11 cellular contexts compared by ENCODE assay signal in genomic region chr9:121055642-121056143, GRCh38. TPM values are rescaled to one million over a fixed set of nuclear protein-coding genes. Genes with fewer than 3 reads are reported as not detected.
DNase-seq lines count a peak whose midpoint lies in the region; ATAC-seq, FAIRE-seq and TF ChIP-seq lines count a peak whose summit lies in the region.
"Had no signal": no experiment of that assay in that cellular context is flagged by ENCODE, and none has a peak within 500 bp of the region (broad histone marks: within the 10 kb centered on the region; RNA-seq: fewer than 3 reads in every experiment).

No MANE protein-coding gene starts in this region.

- 92% methylated on average over 2 of the region's 2 CpGs for WGBS in hepatocyte (ENCODE audit: low lambda C conversion rate, missing lambda C conversion rate)

- H3K27me3 ChIP-seq in cardiac muscle cell, result no peaks in the 10 kb centered on the region
- H3K27me3 ChIP-seq in hepatocyte, result no peaks in the 10 kb centered on the region
- H3K27me3 ChIP-seq: neutrophil had no signal

- no peaks in the 10 kb centered on the region for H3K9me2 ChIP-seq in hepatocyte (replicated peaks; ENCODE audit: insufficient read depth)

- H3K27ac ChIP-seq in cardiac muscle cell (no peak overlapping the region), hepatocyte (no peak overlapping the region)
- H3K27ac ChIP-seq: neutrophil had no signal

- no peaks in the 10 kb centered on the region for H4K20me1 ChIP-seq in hepatocyte (ENCODE audit: insufficient read depth, poor library complexity, severe bottlenecking)

- no peaks in the 10 kb centered on the region for H3K79me2 ChIP-seq in hepatocyte

- TF ChIP-seq CTCF in cardiac muscle cell (IDR thresholded peaks at IDR 0.05; ENCODE audit: low read depth, low read length), result peak; percentile 34
- peak; percentile 9 for TF ChIP-seq CTCF in hepatocyte (IDR thresholded peaks at IDR 0.05; ENCODE audit: poor library complexity)

- no peak overlapping the region for H3K4me2 ChIP-seq in hepatocyte

- H2AFZ ChIP-seq in hepatocyte, result no peak overlapping the region

- FAIRE-seq in urothelium cell line (lab: Jason Lieb, UNC), result no peak

- DNase-seq in cardiac muscle cell (ENCODE audit: low read depth in 1 of 2, low spot score in 1 of 2), result peak in 1 of 2 donors; percentile 17
- no peak for DNase-seq in Right ventricle myocardium inferior (ENCODE audit: missing footprints)
- peak; percentile 23 for DNase-seq in RPMI7951 (ENCODE audit: low read depth)
- peak; percentile 11 for DNase-seq in hepatocyte (ENCODE audit: low spot score)
- peak; percentile 14 for DNase-seq in urothelium cell line (ENCODE audit: low spot score)
- no peak for DNase-seq in inferior parietal cortex (ENCODE audit: extremely low spot score)
- no peak for DNase-seq in NK-92 treated with Interleukin-12 subunit alpha and Interleukin-12 subunit beta, amount 100 ng/mL, for 24 hours (lab: John Stamatoyannopoulos, UW)
- no peak for DNase-seq in NCI-H748 treated with DMSO at 0.1 percent for 48 hours (lab: John Stamatoyannopoulos, UW)
- DNase-seq: effector CD8-positive, alpha-beta T cell; NCI-H2029 treated with DMSO at 0.1 percent for 48 hours had no signal

- H3K4me3 ChIP-seq in cardiac muscle cell, result no peak overlapping the region
- H3K4me3 ChIP-seq in hepatocyte, result no peak overlapping the region

- no peaks in the 10 kb centered on the region for H3K36me3 ChIP-seq in cardiac muscle cell
- H3K36me3 ChIP-seq in hepatocyte (replicated peaks; ENCODE audit: insufficient read depth, low read depth), result no peaks in the 10 kb centered on the region
- H3K36me3 ChIP-seq: neutrophil had no signal

- H3K4me1 ChIP-seq in cardiac muscle cell (ENCODE audit: low read depth) (no peaks in the 10 kb centered on the region), hepatocyte (ENCODE audit: insufficient read depth) (no peaks in the 10 kb centered on the region)

- no peaks in the 10 kb centered on the region for H3K9me3 ChIP-seq in cardiac muscle cell (ENCODE audit: low read depth)
- H3K9me3 ChIP-seq in hepatocyte (ENCODE audit: low read depth), result no peaks in the 10 kb centered on the region
- H3K9me3 ChIP-seq: neutrophil had no signal

- intact Hi-C loops in Right ventricle myocardium inferior (cut with DNase I), result no loop called here

- ATAC-seq in Right ventricle myocardium inferior, result no peak

RNA-seq across cellular contexts. Expression of gene C5, which starts 5.6 kb away (rescaled TPM):
- 0.85 and 1.3 TPM in 2 replicates for total RNA-seq in cardiac muscle cell
- polyA plus RNA-seq in cardiac muscle cell, result 0.49 and 0.55 TPM in 2 replicates
- 1.6 TPM for total RNA-seq in Right ventricle myocardium inferior
- 6.2 and 8.4 TPM in 2 replicates for total RNA-seq in RPMI7951 (2014; rRNA removed; shearing (Covaris generic))
- 50.3 and 55.4 TPM in 2 replicates for total RNA-seq in hepatocyte
- 9.4 and 13.8 TPM in 2 replicates for polyA plus RNA-seq in hepatocyte

RNA-seq across cellular contexts. Expression of gene CNTRL, which starts 19.1 kb away (rescaled TPM):
- total RNA-seq in cardiac muscle cell, result 5.2 and 24.6 TPM in 2 replicates
- polyA plus RNA-seq in cardiac muscle cell, result 6.3 and 21.6 TPM in 2 replicates
- total RNA-seq in Right ventricle myocardium inferior, result 3.3 TPM
- total RNA-seq in RPMI7951 (2014; rRNA removed; shearing (Covaris generic)), result 16.9 and 19.5 TPM in 2 replicates
- total RNA-seq in hepatocyte, result 7.9 and 10.8 TPM in 2 replicates
- polyA plus RNA-seq in hepatocyte, result 3.4 and 4.3 TPM in 2 replicates

Comparison
In these comparisons a context has a peak if more than half of its experiments do, and no peak if none do; other contexts are left out.
1. DNase-seq: peak in RPMI7951 (single experiment), hepatocyte (single experiment) and urothelium cell line (single experiment); none in Right ventricle myocardium inferior (single experiment), inferior parietal cortex (single experiment), NK-92 treated with Interleukin-12 subunit alpha and Interleukin-12 subunit beta, amount 100 ng/mL, for 24 hours (single experiment) and NCI-H748 treated with DMSO at 0.1 percent for 48 hours (single experiment).